1 cellular context compared by ENCODE assay signal in genomic region chr12:112087055-112087850, GRCh38.
TF ChIP-seq lines count a peak whose summit lies in the region.

No MANE protein-coding gene starts in this region.

TF ChIP-seq in HEK293, 187 proteins besides CTCF, POLR2A, EP300 and RAD21 (continued from another document):
- TF ChIP-seq, protein P1, sequence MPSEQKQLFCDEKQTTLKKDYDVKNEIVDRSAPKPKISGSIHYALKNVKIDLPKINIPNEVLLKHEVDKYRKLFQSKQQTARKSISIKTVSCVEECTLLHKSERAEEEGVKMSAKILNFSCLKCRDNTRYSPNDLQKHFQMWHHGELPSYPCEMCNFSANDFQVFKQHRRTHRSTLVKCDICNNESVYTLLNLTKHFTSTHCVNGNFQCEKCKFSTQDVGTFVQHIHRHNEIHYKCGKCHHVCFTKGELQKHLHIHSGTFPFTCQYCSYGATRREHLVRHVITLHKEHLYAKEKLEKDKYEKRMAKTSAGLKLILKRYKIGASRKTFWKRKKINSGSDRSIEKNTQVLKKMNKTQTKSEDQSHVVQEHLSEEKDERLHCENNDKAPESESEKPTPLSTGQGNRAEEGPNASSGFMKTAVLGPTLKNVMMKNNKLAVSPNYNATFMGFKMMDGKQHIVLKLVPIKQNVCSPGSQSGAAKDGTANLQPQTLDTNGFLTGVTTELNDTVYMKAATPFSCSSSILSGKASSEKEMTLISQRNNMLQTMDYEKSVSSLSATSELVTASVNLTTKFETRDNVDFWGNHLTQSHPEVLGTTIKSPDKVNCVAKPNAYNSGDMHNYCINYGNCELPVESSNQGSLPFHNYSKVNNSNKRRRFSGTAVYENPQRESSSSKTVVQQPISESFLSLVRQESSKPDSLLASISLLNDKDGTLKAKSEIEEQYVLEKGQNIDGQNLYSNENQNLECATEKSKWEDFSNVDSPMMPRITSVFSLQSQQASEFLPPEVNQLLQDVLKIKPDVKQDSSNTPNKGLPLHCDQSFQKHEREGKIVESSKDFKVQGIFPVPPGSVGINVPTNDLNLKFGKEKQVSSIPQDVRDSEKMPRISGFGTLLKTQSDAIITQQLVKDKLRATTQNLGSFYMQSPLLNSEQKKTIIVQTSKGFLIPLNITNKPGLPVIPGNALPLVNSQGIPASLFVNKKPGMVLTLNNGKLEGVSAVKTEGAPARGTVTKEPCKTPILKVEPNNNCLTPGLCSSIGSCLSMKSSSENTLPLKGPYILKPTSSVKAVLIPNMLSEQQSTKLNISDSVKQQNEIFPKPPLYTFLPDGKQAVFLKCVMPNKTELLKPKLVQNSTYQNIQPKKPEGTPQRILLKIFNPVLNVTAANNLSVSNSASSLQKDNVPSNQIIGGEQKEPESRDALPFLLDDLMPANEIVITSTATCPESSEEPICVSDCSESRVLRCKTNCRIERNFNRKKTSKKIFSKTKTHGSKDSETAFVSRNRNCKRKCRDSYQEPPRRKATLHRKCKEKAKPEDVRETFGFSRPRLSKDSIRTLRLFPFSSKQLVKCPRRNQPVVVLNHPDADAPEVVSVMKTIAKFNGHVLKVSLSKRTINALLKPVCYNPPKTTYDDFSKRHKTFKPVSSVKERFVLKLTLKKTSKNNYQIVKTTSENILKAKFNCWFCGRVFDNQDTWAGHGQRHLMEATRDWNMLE (tag by site-specific recombination; conservative IDR thresholded peaks at IDR 0.05; ENCODE audit: low read depth) = no peak
- TF ChIP-seq ZNF366 (tag by site-specific recombination; conservative IDR thresholded peaks at IDR 0.05) (0 out of 2 replicates have a peak, but pooled peaks have one; percentile 15), ZNF48 (tag by site-specific recombination; IDR thresholded peaks at IDR 0.05) (no peak), SP7 (tag by site-specific recombination; IDR thresholded peaks at IDR 0.05) (peak; percentile 18; the same call in 1 of the 2 replicates), SCRT1 (tag by site-specific recombination; IDR thresholded peaks at IDR 0.05; ENCODE audit: borderline replicate concordance) (0 out of 2 replicates have a peak, but pooled peaks have one; percentile 14), ZBTB44 (tag by site-specific recombination; IDR thresholded peaks at IDR 0.05) (peak; percentile 67), ZNF639 (tag by site-specific recombination; IDR thresholded peaks at IDR 0.05) (no peak), SCRT2 (tag by site-specific recombination; IDR thresholded peaks at IDR 0.05) (peak; percentile 81), ZNF707 (tag by site-specific recombination; IDR thresholded peaks at IDR 0.05) (no peak), KLF17 (tag by site-specific recombination; IDR thresholded peaks at IDR 0.05) (no peak), KLF7 (tag by site-specific recombination; IDR thresholded peaks at IDR 0.05; ENCODE audit: borderline replicate concordance) (no peak), ZNF664 (tag by site-specific recombination; IDR thresholded peaks at IDR 0.05) (peak; percentile 56)
- TF ChIP-seq, protein P2, sequence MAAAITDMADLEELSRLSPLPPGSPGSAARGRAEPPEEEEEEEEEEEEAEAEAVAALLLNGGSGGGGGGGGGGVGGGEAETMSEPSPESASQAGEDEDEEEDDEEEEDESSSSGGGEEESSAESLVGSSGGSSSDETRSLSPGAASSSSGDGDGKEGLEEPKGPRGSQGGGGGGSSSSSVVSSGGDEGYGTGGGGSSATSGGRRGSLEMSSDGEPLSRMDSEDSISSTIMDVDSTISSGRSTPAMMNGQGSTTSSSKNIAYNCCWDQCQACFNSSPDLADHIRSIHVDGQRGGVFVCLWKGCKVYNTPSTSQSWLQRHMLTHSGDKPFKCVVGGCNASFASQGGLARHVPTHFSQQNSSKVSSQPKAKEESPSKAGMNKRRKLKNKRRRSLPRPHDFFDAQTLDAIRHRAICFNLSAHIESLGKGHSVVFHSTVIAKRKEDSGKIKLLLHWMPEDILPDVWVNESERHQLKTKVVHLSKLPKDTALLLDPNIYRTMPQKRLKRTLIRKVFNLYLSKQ (tag by site-specific recombination; IDR thresholded peaks at IDR 0.05; ENCODE audit: borderline replicate concordance) = no peak
- TF ChIP-seq, protein P3, sequence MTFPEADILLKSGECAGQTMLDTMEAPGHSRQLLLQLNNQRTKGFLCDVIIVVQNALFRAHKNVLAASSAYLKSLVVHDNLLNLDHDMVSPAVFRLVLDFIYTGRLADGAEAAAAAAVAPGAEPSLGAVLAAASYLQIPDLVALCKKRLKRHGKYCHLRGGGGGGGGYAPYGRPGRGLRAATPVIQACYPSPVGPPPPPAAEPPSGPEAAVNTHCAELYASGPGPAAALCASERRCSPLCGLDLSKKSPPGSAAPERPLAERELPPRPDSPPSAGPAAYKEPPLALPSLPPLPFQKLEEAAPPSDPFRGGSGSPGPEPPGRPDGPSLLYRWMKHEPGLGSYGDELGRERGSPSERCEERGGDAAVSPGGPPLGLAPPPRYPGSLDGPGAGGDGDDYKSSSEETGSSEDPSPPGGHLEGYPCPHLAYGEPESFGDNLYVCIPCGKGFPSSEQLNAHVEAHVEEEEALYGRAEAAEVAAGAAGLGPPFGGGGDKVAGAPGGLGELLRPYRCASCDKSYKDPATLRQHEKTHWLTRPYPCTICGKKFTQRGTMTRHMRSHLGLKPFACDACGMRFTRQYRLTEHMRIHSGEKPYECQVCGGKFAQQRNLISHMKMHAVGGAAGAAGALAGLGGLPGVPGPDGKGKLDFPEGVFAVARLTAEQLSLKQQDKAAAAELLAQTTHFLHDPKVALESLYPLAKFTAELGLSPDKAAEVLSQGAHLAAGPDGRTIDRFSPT (tag by site-specific recombination; IDR thresholded peaks at IDR 0.05) = no peak
